ENCODE assay signal across 14 cellular contexts in the genomic region with DNA sequence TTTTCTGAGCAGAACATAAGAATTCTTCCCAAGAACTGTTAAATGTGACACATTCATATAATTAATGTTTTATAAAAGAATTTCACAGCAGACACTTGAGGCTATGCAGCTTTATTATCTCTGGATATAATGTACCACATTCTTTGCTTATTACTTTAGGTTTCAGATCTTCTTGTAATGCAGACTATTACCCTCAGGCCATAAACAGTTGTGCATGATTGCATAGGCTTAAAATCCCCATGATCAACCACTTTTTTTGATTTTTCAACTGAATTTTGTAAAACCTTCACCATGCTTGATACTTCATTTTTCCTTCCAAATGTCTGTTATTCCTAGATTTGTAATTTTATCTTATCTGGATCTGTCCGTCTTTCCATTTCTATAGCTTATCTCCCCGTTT.
DNase-seq lines count a peak whose midpoint lies in the region; ATAC-seq lines count a peak whose summit lies in the region.
"Had no signal": no experiment of that assay in that cellular context is flagged by ENCODE, and none has a peak within 500 bp of the region (broad histone marks: within the 10 kb centered on the region; RNA-seq: fewer than 3 reads in every experiment).

No MANE protein-coding gene starts in this region.

- ATAC-seq in esophagus mucosa (no peak), HG03565 (IDR thresholded peaks at IDR 0.05; ENCODE audit: unreplicated experiment) (no peak)

- no peaks in the 10 kb centered on the region for H3K27me3 ChIP-seq in adipocyte (replicated peaks; ENCODE audit: control insufficient read depth, insufficient read depth, low read length)

- H3K9me3 ChIP-seq in adipocyte (ENCODE audit: control insufficient read depth, low read length) = peaks cover 5% of the 10 kb centered on the region

- no peaks in the 10 kb centered on the region for H3K36me3 ChIP-seq in adipocyte (ENCODE audit: control insufficient read depth, insufficient read depth, low read length, severe bottlenecking)

- H3K4me1 ChIP-seq in adipocyte (ENCODE audit: control insufficient read depth, insufficient read depth, low read length) = no peaks in the 10 kb centered on the region
- H3K4me1 ChIP-seq: Caco-2 had no signal

- no peak overlapping the region for H3K9ac ChIP-seq in adipocyte (ENCODE audit: low read length)
- H3K9ac ChIP-seq: GM23248 had no signal

- no peak overlapping the region for H3K4me3 ChIP-seq in adipocyte (ENCODE audit: low read length)
- H3K4me3 ChIP-seq: GM23248 had no signal

- DNase-seq in NCI-H226 (peak; percentile 56), adipocyte (ENCODE audit: low read depth) (peak; percentile 73), foreskin melanocyte (peak; percentile 36), DMS53 treated with DMSO at 0.1 percent for 48 hours (lab: John Stamatoyannopoulos, UW; ENCODE audit: unreplicated experiment) (no peak)
- DNase-seq: C1 segment of cervical spinal cord; Caco-2; CD4-positive, alpha-beta memory T cell; DMS153; DMS79; GM23248; H7; HCEC 1CT had no signal
